ENCODE assay signal across 28 cellular contexts in genomic region chr3:98999675-99000074, GRCh38.
"Had no signal": no experiment of that assay in that cellular context is flagged by ENCODE, and none has a peak within 500 bp of the region (broad histone marks: within the 10 kb centered on the region; RNA-seq: fewer than 3 reads in every experiment).

No MANE protein-coding gene starts in this region.

- H3K4me3 ChIP-seq: PC-9, Peyer's patch, SJSA1, SK-N-MC had no signal

- H2AFZ ChIP-seq: PC-9 had no signal

- H3K4me1 Mint-ChIP-seq: T-cell had no signal

- H3K36me3 ChIP-seq: Peyer's patch, SJSA1 had no signal

- H3K4me2 ChIP-seq: PC-9 had no signal

- H3K27ac ChIP-seq: PC-9, Peyer's patch, SJSA1, SK-N-MC had no signal

- H3K27me3 ChIP-seq: Peyer's patch, SJSA1 had no signal

- FAIRE-seq: HepG2 had no signal

- H3K9me3 Mint-ChIP-seq: T-cell; T-helper 1 cell treated with Interleukin-12 subunit alpha and Interleukin-12 subunit beta and Interleukin-4 antibody, amounts not matched to agents 30 μg/mL and 1 μg/mL, for 36 hours had no signal

- H3K9me3 ChIP-seq: Peyer's patch, SJSA1 had no signal

- ATAC-seq: HepG2, Right ventricle myocardium inferior, T-cell had no signal

- H3K4me3 Mint-ChIP-seq: T-cell; T-helper 1 cell treated with Interleukin-12 subunit alpha and Interleukin-12 subunit beta and Interleukin-4 antibody, amounts not matched to agents 30 μg/mL and 1 μg/mL, for 36 hours had no signal

- H3K36me3 Mint-ChIP-seq: T-cell had no signal

- H3K27ac Mint-ChIP-seq: T-cell; T-helper 1 cell treated with Interleukin-12 subunit alpha and Interleukin-12 subunit beta and Interleukin-4 antibody, amounts not matched to agents 30 μg/mL and 1 μg/mL, for 36 hours had no signal

- DNase-seq: IMR-90; Kasumi-1; KG1; MM.1S; NCI-H1092 treated with DMSO at 0.1 percent for 48 hours; NCI-H1436; NCI-H187; NCI-H2029; NCI-H2081 treated with DMSO at 0.1 percent for 48 hours; NCI-H2171; NCI-H226; NCI-H446; NCI-H510A; NCI-H524 treated with DMSO at 0.1 percent for 48 hours; NCI-H69; NCI-H774; NK-92 treated with Interleukin-12 subunit alpha and Interleukin-12 subunit beta, amount 100 ng/mL, for 24 hours; OCI-M1; PC-9; Peyer's patch; SHP77 treated with DMSO at 0.1 percent for 48 hours; SW 1271; T-cell had no signal

- H3K4me1 ChIP-seq: Peyer's patch, SJSA1 had no signal
